Comparison of ENCODE assay signal across 11 cellular contexts in genomic region chr6:53327017-53327395, GRCh38. TPM values are rescaled to one million over a fixed set of nuclear protein-coding genes. Genes with fewer than 3 reads are reported as not detected.
DNase-seq lines count a peak whose midpoint lies in the region; ATAC-seq and TF ChIP-seq lines count a peak whose summit lies in the region.
"Had no signal": no experiment of that assay in that cellular context is flagged by ENCODE, and none has a peak within 500 bp of the region (broad histone marks: within the 10 kb centered on the region; RNA-seq: fewer than 3 reads in every experiment).

No MANE protein-coding gene starts in this region.

- H3K27ac Mint-ChIP-seq in endothelial cell (ENCODE audit: unreplicated experiment) = peak overlapping the region; percentile 12
- peak overlapping the region; percentile 83 to 95 (median 92) for H3K27ac Mint-ChIP-seq in naive B cell

- no peak for TF ChIP-seq POLR2A in GM18505 (IDR thresholded peaks at IDR 0.05; ENCODE audit: borderline replicate concordance, extremely low read depth, insufficient read depth, insufficient read length)

- H3K9me2 ChIP-seq in Karpas-422 (replicated peaks; ENCODE audit: insufficient read depth, low read length) = no peaks in the 10 kb centered on the region

- DNase-seq in AG20443 (ENCODE audit: low spot score) (peak; percentile 27), Karpas-422 (no peak), endothelial cell (ENCODE audit: low spot score) (no peak), naive B cell (no peak), psoas muscle (no peak), GM13976 (ENCODE audit: low spot score) (no peak)
- DNase-seq: activated CD4-positive, alpha-beta T cell treated with anti-CD3 and anti-CD28 coated beads, Interleukin-2, amount 50 U/mL, for 1 hour; DMS79; NCI-H510A had no signal

- no peaks in the 10 kb centered on the region for H3K9me3 Mint-ChIP-seq in endothelial cell (ENCODE audit: unreplicated experiment)
- peaks cover 0 to 2% (median 0%) of the 10 kb centered on the region in 7 donors for H3K9me3 Mint-ChIP-seq in naive B cell

- H3K4me1 ChIP-seq in Karpas-422 (ENCODE audit: low read length) = peaks cover 21% of the 10 kb centered on the region
- H3K4me1 ChIP-seq in psoas muscle = peaks cover 5% of the 10 kb centered on the region

- H3K9ac ChIP-seq in Karpas-422 (ENCODE audit: low read length) = no peak overlapping the region

- ATAC-seq in naive B cell (ENCODE audit: low read depth in 2 of 2) (no peak), GM18505 (IDR thresholded peaks at IDR 0.05; ENCODE audit: unreplicated experiment) (no peak), psoas muscle (no peak), GM21786 (IDR thresholded peaks at IDR 0.05; ENCODE audit: unreplicated experiment) (no peak)

- H3K4me1 Mint-ChIP-seq in endothelial cell (ENCODE audit: unreplicated experiment) (peaks cover 45% of the 10 kb centered on the region), naive B cell (peaks cover 68 to 84% (median 77%) of the 10 kb centered on the region in 3 donors)

- in situ Hi-C loops in GM13976 (cut with MboI; ENCODE audit: low sequenced_read_pairs, unreplicated experiment) = no loop called here

- H3K36me3 ChIP-seq in Karpas-422 (ENCODE audit: insufficient read depth, low read length) (0 out of 2 replicates have a peak, but pooled peaks cover 4% of the 10 kb centered on the region), psoas muscle (ENCODE audit: insufficient read depth in 1 of 2, low read depth in 1 of 2) (no peaks in the 10 kb centered on the region)

- peaks cover 90% of the 10 kb centered on the region for H3K79me2 ChIP-seq in Karpas-422 (ENCODE audit: low read length)

- H3K36me3 Mint-ChIP-seq in endothelial cell (ENCODE audit: low read depth, unreplicated experiment) (peaks cover 6% of the 10 kb centered on the region), naive B cell (peaks cover 8 to 12% of the 10 kb centered on the region in 2 donors)

- H3K4me3 Mint-ChIP-seq in endothelial cell (ENCODE audit: unreplicated experiment) (no peak overlapping the region), naive B cell (peak overlapping the region in 6 of 8 donors; percentile 2 to 64 (median 22))

- H3K27me3 Mint-ChIP-seq in endothelial cell (ENCODE audit: unreplicated experiment) = peaks cover 6% of the 10 kb centered on the region
- H3K27me3 Mint-ChIP-seq in naive B cell = no peaks in the 10 kb centered on the region

- no peak overlapping the region for H2AFZ ChIP-seq in Karpas-422 (ENCODE audit: low read length)

- no peaks in the 10 kb centered on the region for H3K27me3 ChIP-seq in Karpas-422 (ENCODE audit: low read length)
- H3K27me3 ChIP-seq in psoas muscle (ENCODE audit: insufficient read depth in 3 of 3, low read length in 2 of 3) = no peaks in the 10 kb centered on the region

- no peak for TF ChIP-seq CTCF in endothelial cell (IDR thresholded peaks at IDR 0.05; ENCODE audit: unreplicated experiment)
- TF ChIP-seq CTCF in psoas muscle (IDR thresholded peaks at IDR 0.05) = no peak
- TF ChIP-seq CTCF in GM13976 (IDR thresholded peaks at IDR 0.05; ENCODE audit: borderline replicate concordance, control extremely low read depth, extremely low read depth, insufficient read depth, missing control alignments) = no peak

- H3K9me3 ChIP-seq in Karpas-422 (ENCODE audit: low read length) (no peaks in the 10 kb centered on the region), psoas muscle (no peaks in the 10 kb centered on the region)

- intact Hi-C loops in psoas muscle (cut with DNase I) = no loop called here

- H3K27ac ChIP-seq in Karpas-422 (ENCODE audit: low read length) (peak overlapping the region; percentile 12; the same call in 1 of the 2 replicates), psoas muscle (no peak overlapping the region)

- peaks cover 33% of the 10 kb centered on the region; the same call in 1 of the 2 replicates for H4K20me1 ChIP-seq in Karpas-422 (ENCODE audit: insufficient read depth, low read depth, low read length)

- H3K4me2 ChIP-seq in Karpas-422 (ENCODE audit: low read depth, low read length, poor library complexity, severe bottlenecking) = peak overlapping the region; percentile 34

- H3K4me3 ChIP-seq in Karpas-422 (ENCODE audit: low read length) = no peak overlapping the region
- no peak overlapping the region for H3K4me3 ChIP-seq in psoas muscle

RNA-seq across cellular contexts. Expression of gene ELOVL5, which starts 21.7 kb away (rescaled TPM):
- total RNA-seq in Karpas-422 (2014; rRNA removed; shearing (Covaris generic); ENCODE audit: low replicate concordance) = 37.9 and 82.7 TPM in 2 replicates
- 163 TPM for total RNA-seq in endothelial cell (ENCODE audit: unreplicated experiment)
- polyA plus RNA-seq in naive B cell (ENCODE audit: low read depth in 6 of 6) = 100 to 1,000 TPM; 124 to 200 (median 166) TPM
- total RNA-seq in psoas muscle = 10 to 100 TPM in 1 of 4 donors, 1 to 10 TPM in 3; 5.7 to 14.4 (median 8.7) TPM
- 1 to 10 TPM; 4.8 to 9.2 (median 5.8) TPM for polyA plus RNA-seq in psoas muscle
